9 cellular contexts compared by ENCODE assay signal in genomic region chr4:151013491-151013890, GRCh38. TPM values are rescaled to one million over a fixed set of nuclear protein-coding genes. Genes with fewer than 3 reads are reported as not detected.
DNase-seq lines count a peak whose midpoint lies in the region; ATAC-seq and TF ChIP-seq lines count a peak whose summit lies in the region.
"Had no signal": no experiment of that assay in that cellular context is flagged by ENCODE, and none has a peak within 500 bp of the region (broad histone marks: within the 10 kb centered on the region; RNA-seq: fewer than 3 reads in every experiment).

No MANE protein-coding gene starts in this region.

- no peak for DNase-seq in central memory CD8-positive, alpha-beta T cell (ENCODE audit: low spot score in 2 of 2)
- DNase-seq in natural killer cell treated with Interleukin-12 subunit alpha and Interleukin-12 subunit beta and Interleukin-15 and Interleukin-18, amount 100 ng/mL, for 72 hours (ENCODE audit: low spot score) = no peak
- DNase-seq in C1 segment of cervical spinal cord (lab: John Stamatoyannopoulos, UW) (no peak), NCI-H146 (lab: John Stamatoyannopoulos, UW) (no peak), NCI-H1694 (lab: John Stamatoyannopoulos, UW) (no peak)
- DNase-seq: stimulated activated CD4-positive, alpha-beta T cell treated with anti-CD3 and anti-CD28 coated beads, Interleukin-2, amount 100 ng/mL, for 48 hours had no signal

- H3K4me2 ChIP-seq in DOHH2 (ENCODE audit: low read length) (peak overlapping the region; percentile 98), Loucy (ENCODE audit: low read depth, low read length, poor library complexity, severe bottlenecking) (peak overlapping the region; percentile 91)

- H3K4me3 ChIP-seq in DOHH2 (ENCODE audit: low read length) (peak overlapping the region; percentile 93), Loucy (ENCODE audit: low read length, poor library complexity, severe bottlenecking) (peak overlapping the region; percentile 96)

- peaks cover 37% of the 10 kb centered on the region for H3K4me1 Mint-ChIP-seq in central memory CD8-positive, alpha-beta T cell
- peaks cover 21 to 31% of the 10 kb centered on the region in 2 donors for H3K4me1 Mint-ChIP-seq in natural killer cell treated with Interleukin-12 subunit alpha and Interleukin-12 subunit beta and Interleukin-15 and Interleukin-18, amount 100 ng/mL, for 72 hours (ENCODE audit: low read depth in 2 of 2)

- H3K79me2 ChIP-seq in DOHH2 (ENCODE audit: control insufficient read depth, low read length) = peaks cover 68% of the 10 kb centered on the region
- H3K79me2 ChIP-seq in Loucy (ENCODE audit: insufficient read depth, low read length) = peaks cover 64% of the 10 kb centered on the region

- H3F3A ChIP-seq in DOHH2 (ENCODE audit: control insufficient read depth, insufficient read depth) = no peaks in the 10 kb centered on the region; the same call in 1 of the 2 replicates
- H3F3A ChIP-seq in Loucy (ENCODE audit: low read depth) = no peaks in the 10 kb centered on the region

- no peak overlapping the region for H2AFZ ChIP-seq in Loucy (ENCODE audit: low read length)

- peaks cover 37% of the 10 kb centered on the region for H3K36me3 ChIP-seq in DOHH2 (ENCODE audit: control insufficient read depth, low read length)
- no peaks in the 10 kb centered on the region for H3K36me3 ChIP-seq in Loucy (ENCODE audit: insufficient read depth, low read length)

- H3K9me3 ChIP-seq in DOHH2 (ENCODE audit: control insufficient read depth, insufficient read depth, low read length) (no peaks in the 10 kb centered on the region), Loucy (ENCODE audit: insufficient read depth, low read depth, low read length) (no peaks in the 10 kb centered on the region)

- no peak for ATAC-seq in central memory CD8-positive, alpha-beta T cell (replicated peaks; ENCODE audit: extremely low read depth, poor library complexity, severe bottlenecking)
- ATAC-seq in natural killer cell treated with Interleukin-12 subunit alpha and Interleukin-12 subunit beta and Interleukin-15 and Interleukin-18, amount 100 ng/mL, for 72 hours = no peak
- ATAC-seq in GM21737 (IDR thresholded peaks at IDR 0.05; ENCODE audit: unreplicated experiment) = no peak

- H3K27me3 Mint-ChIP-seq in central memory CD8-positive, alpha-beta T cell = no peaks in the 10 kb centered on the region
- H3K27me3 Mint-ChIP-seq in natural killer cell treated with Interleukin-12 subunit alpha and Interleukin-12 subunit beta and Interleukin-15 and Interleukin-18, amount 100 ng/mL, for 72 hours = no peaks in the 10 kb centered on the region

- peak overlapping the region; percentile 99 for H3K4me3 Mint-ChIP-seq in central memory CD8-positive, alpha-beta T cell
- H3K4me3 Mint-ChIP-seq in natural killer cell treated with Interleukin-12 subunit alpha and Interleukin-12 subunit beta and Interleukin-15 and Interleukin-18, amount 100 ng/mL, for 72 hours = peak overlapping the region; percentile 96

- peaks cover 24% of the 10 kb centered on the region for H3K4me1 ChIP-seq in DOHH2 (ENCODE audit: control insufficient read depth, low read length)
- peaks cover 22% of the 10 kb centered on the region for H3K4me1 ChIP-seq in Loucy (ENCODE audit: insufficient read depth, low read length, poor library complexity, severe bottlenecking)

- no peak overlapping the region for H3K27ac Mint-ChIP-seq in central memory CD8-positive, alpha-beta T cell (ENCODE audit: low read depth)
- H3K27ac Mint-ChIP-seq in natural killer cell treated with Interleukin-12 subunit alpha and Interleukin-12 subunit beta and Interleukin-15 and Interleukin-18, amount 100 ng/mL, for 72 hours = peak overlapping the region; percentile 54 to 85

- peaks cover 11% of the 10 kb centered on the region for H3K36me3 Mint-ChIP-seq in central memory CD8-positive, alpha-beta T cell (ENCODE audit: insufficient read depth)
- H3K36me3 Mint-ChIP-seq in natural killer cell treated with Interleukin-12 subunit alpha and Interleukin-12 subunit beta and Interleukin-15 and Interleukin-18, amount 100 ng/mL, for 72 hours = no peaks in the 10 kb centered on the region

- no peak overlapping the region for H3K27ac ChIP-seq in DOHH2 (ENCODE audit: low read depth, low read length)

- H3K27me3 ChIP-seq in DOHH2 (ENCODE audit: control insufficient read depth, low read length) (no peaks in the 10 kb centered on the region), Loucy (ENCODE audit: insufficient read depth, low read length, poor library complexity, severe bottlenecking) (no peaks in the 10 kb centered on the region)

- no peaks in the 10 kb centered on the region for H3K9me3 Mint-ChIP-seq in central memory CD8-positive, alpha-beta T cell
- no peaks in the 10 kb centered on the region for H3K9me3 Mint-ChIP-seq in natural killer cell treated with Interleukin-12 subunit alpha and Interleukin-12 subunit beta and Interleukin-15 and Interleukin-18, amount 100 ng/mL, for 72 hours

- TF ChIP-seq CTCF in DOHH2 (IDR thresholded peaks at IDR 0.05; ENCODE audit: low read depth, low read length, poor library complexity, severe bottlenecking) = no peak
- TF ChIP-seq CTCF in Loucy (conservative IDR thresholded peaks at IDR 0.05; ENCODE audit: low read length) = no peak

- H3K9me2 ChIP-seq in DOHH2 (replicated peaks; ENCODE audit: control insufficient read depth, low read length) (no peaks in the 10 kb centered on the region), Loucy (replicated peaks; ENCODE audit: low read depth, low read length) (no peaks in the 10 kb centered on the region)

- H4K20me1 ChIP-seq in DOHH2 (ENCODE audit: control insufficient read depth, insufficient read depth, low read depth, low read length) = peaks cover 11% of the 10 kb centered on the region; the same call in 1 of the 2 replicates
- peaks cover 27% of the 10 kb centered on the region for H4K20me1 ChIP-seq in Loucy (ENCODE audit: insufficient read depth, low read length, poor library complexity, severe bottlenecking)

- H3K9ac ChIP-seq in Loucy (ENCODE audit: low read depth, low read length, poor library complexity, severe bottlenecking) = peak overlapping the region; percentile 85

RNA-seq across cellular contexts. Expression of gene LRBA, which starts 1.6 kb away (rescaled TPM):
- total RNA-seq in natural killer cell treated with Interleukin-12 subunit alpha and Interleukin-12 subunit beta and Interleukin-15 and Interleukin-18, amount 100 ng/mL, for 72 hours = 10 to 100 TPM; 37.7 to 70.5 TPM
